Comparison of ENCODE assay signal across 13 cellular contexts in the genomic region with DNA sequence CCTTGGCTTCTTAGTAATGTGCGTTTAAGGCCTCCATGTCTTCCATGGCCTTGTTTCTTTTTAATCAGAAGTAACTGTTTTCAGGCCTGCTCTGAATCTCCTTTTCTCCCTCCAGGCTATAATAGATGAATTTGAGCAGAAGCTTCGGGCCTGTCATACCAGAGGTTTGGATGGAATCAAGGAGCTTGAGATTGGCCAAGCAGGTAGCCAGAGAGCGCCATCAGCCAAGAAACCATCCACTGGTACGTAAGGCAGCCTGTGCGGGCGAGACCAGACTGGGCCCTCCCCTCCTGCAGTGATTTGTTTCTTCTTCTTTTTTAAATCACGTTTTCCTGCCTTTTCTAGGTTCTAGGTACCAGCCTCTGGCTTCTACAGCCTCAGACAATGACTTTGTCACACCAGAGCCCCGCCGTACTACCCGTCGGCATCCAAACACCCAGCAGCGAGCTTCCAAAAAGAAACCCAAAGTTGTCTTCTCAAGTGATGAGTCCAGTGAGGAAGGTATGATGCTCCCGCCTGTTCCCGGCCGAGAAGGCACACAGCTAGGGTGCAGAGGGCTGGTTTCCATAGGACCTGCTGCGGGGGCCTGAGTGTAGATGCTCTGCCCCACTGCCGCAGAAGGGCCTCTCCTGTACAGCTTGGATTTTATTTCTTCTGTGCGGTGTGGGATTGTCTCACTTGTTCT. TPM values are rescaled to one million over a fixed set of nuclear protein-coding genes. Genes with fewer than 3 reads are reported as not detected.
DNase-seq lines count a peak whose midpoint lies in the region; ATAC-seq and TF ChIP-seq lines count a peak whose summit lies in the region.
"Had no signal": no experiment of that assay in that cellular context is flagged by ENCODE, and none has a peak within 500 bp of the region (broad histone marks: within the 10 kb centered on the region; RNA-seq: fewer than 3 reads in every experiment).

No MANE protein-coding gene starts in this region.

- no peak for TF ChIP-seq POLR2A in gastrocnemius medialis (IDR thresholded peaks at IDR 0.05)

- H3K27ac ChIP-seq in RWPE2 (ENCODE audit: poor library complexity, severe bottlenecking) (peak overlapping the region; percentile 98), dorsolateral prefrontal cortex (peak overlapping the region in 54 of 59 donors; percentile 6 to 100 (median 99)), gastrocnemius medialis (peak overlapping the region in 3 of 4 donors; percentile 1 to 96 (median 91))
- H3K27ac ChIP-seq: upper lobe of right lung had no signal

- no peak overlapping the region for H3K4me3 Mint-ChIP-seq in activated CD8-positive, alpha-beta memory T cell treated with anti-CD3 and anti-CD28 coated beads, Interleukin-2, amount 10 ng/mL, durations not matched to agents 7 days and 5 days

- CTCF ChIA-PET in activated CD8-positive, alpha-beta memory T cell treated with anti-CD3 and anti-CD28 coated beads, Interleukin-2, amount 10 ng/mL, durations not matched to agents 7 days and 5 days (lab: Charles Lee) = interaction anchor here (0.8 to 1.5 kb wide), 3 partner anchors 28 to 65 kb away, joined by 3 to 7 read pairs (median 3); no protein-coding TSS in a partner anchor

- H3K4me1 Mint-ChIP-seq in activated CD8-positive, alpha-beta memory T cell treated with anti-CD3 and anti-CD28 coated beads, Interleukin-2, amount 10 ng/mL, durations not matched to agents 7 days and 5 days = peaks cover 27% of the 10 kb centered on the region

- H3K27me3 ChIP-seq in RWPE2 (ENCODE audit: insufficient read depth, poor library complexity, severe bottlenecking) (no peaks in the 10 kb centered on the region), dorsolateral prefrontal cortex (no peaks in the 10 kb centered on the region), gastrocnemius medialis (no peaks in the 10 kb centered on the region)
- H3K27me3 ChIP-seq: upper lobe of right lung had no signal

- TF ChIP-seq CTCF in RWPE2 (IDR thresholded peaks at IDR 0.05; ENCODE audit: poor library complexity, severe bottlenecking) = no peak
- no peak for TF ChIP-seq CTCF in dorsolateral prefrontal cortex (IDR thresholded peaks at IDR 0.05 in 54 of 56, conservative IDR thresholded peaks at IDR 0.05 in 2 of 56; ENCODE audit: low read depth in 1 of 56, partially characterized antibody in 56 of 56)
- TF ChIP-seq CTCF in gastrocnemius medialis (IDR thresholded peaks at IDR 0.05 in 4 of 5, conservative IDR thresholded peaks at IDR 0.05 in 1 of 5) = no peak

- peaks cover 76% of the 10 kb centered on the region for H3K36me3 Mint-ChIP-seq in activated CD8-positive, alpha-beta memory T cell treated with anti-CD3 and anti-CD28 coated beads, Interleukin-2, amount 10 ng/mL, durations not matched to agents 7 days and 5 days

- intact Hi-C loops in dorsolateral prefrontal cortex (cut with DNase I) (loop anchor here in 1 of 2 donors (10.0 kb wide), 1 partner anchor 206 kb away; no protein-coding TSS in a partner anchor), gastrocnemius medialis (cut with DNase I; ENCODE audit: low total_unique reads) (loop anchor here (5.0 kb wide), 1 partner anchor 208 kb away; no protein-coding TSS in a partner anchor)

- no peak for DNase-seq in activated CD8-positive, alpha-beta memory T cell treated with anti-CD3 and anti-CD28 coated beads, Interleukin-2, amount 10 ng/mL, durations not matched to agents 7 days and 5 days
- no peak for DNase-seq in activated CD8-positive, alpha-beta memory T cell treated with anti-CD3 and anti-CD28 coated beads, Interleukin-2, amount 50 U/mL, for 48 hours
- DNase-seq in RWPE2 (ENCODE audit: low spot score) (no peak), dorsolateral prefrontal cortex (no peak), gastrocnemius medialis (no peak), retina (no peak), ACHN (no peak)
- DNase-seq in activated CD4-positive, CD25-positive, alpha-beta regulatory T cell treated with anti-CD3 and anti-CD28 coated beads, Interleukin-2, amount 50 U/mL, for 72 hours = no peak
- DNase-seq: activated CD4-positive, alpha-beta T cell treated with anti-CD3 and anti-CD28 coated beads, Interleukin-2, amount 50 U/mL, for 48 hours; amniotic stem cell; NCI-H1694 treated with DMSO at 0.1 percent for 48 hours; NCI-H69; upper lobe of right lung had no signal

- H3K4me1 ChIP-seq in RWPE2 (ENCODE audit: insufficient read depth, poor library complexity, severe bottlenecking) (peaks cover 13% of the 10 kb centered on the region), gastrocnemius medialis (peaks cover 23 to 27% of the 10 kb centered on the region in 2 donors)

- in situ Hi-C loops in gastrocnemius medialis (cut with MboI; ENCODE audit: low sequenced_read_pairs in 4 of 4) (loop anchor here in 2 of 4 donors (5.0 to 25.0 kb wide), 3 partner anchors 38 to 118 kb away; partner anchors contain the start of genes MRPL51 (in 1 of the 2) and NCAPD2 (in 1 of the 2)), ACHN (cut with HindIII; ENCODE audit: low pct_ligation_motif_present, low pct_unique_long_range_greater_than_20kb, low sequenced_read_pairs) (no loop called here)

- H3K27me3 Mint-ChIP-seq in activated CD8-positive, alpha-beta memory T cell treated with anti-CD3 and anti-CD28 coated beads, Interleukin-2, amount 10 ng/mL, durations not matched to agents 7 days and 5 days = no peaks in the 10 kb centered on the region

- H3K27ac Mint-ChIP-seq in activated CD8-positive, alpha-beta memory T cell treated with anti-CD3 and anti-CD28 coated beads, Interleukin-2, amount 10 ng/mL, durations not matched to agents 7 days and 5 days = peak overlapping the region; percentile 58

- no peaks in the 10 kb centered on the region for H3K9me3 Mint-ChIP-seq in activated CD8-positive, alpha-beta memory T cell treated with anti-CD3 and anti-CD28 coated beads, Interleukin-2, amount 10 ng/mL, durations not matched to agents 7 days and 5 days (ENCODE audit: low read depth)

- H3K36me3 ChIP-seq in RWPE2 (ENCODE audit: low read depth) (peaks cover 74% of the 10 kb centered on the region), gastrocnemius medialis (peaks cover 0 to 57% of the 10 kb centered on the region in 2 donors)

- no peaks in the 10 kb centered on the region for H3K9me3 ChIP-seq in RWPE2 (ENCODE audit: severe bottlenecking)
- H3K9me3 ChIP-seq in gastrocnemius medialis = no peaks in the 10 kb centered on the region
- H3K9me3 ChIP-seq: upper lobe of right lung had no signal

- no peak for ATAC-seq in activated CD8-positive, alpha-beta memory T cell treated with anti-CD3 and anti-CD28 coated beads, Interleukin-2, amount 10 ng/mL, durations not matched to agents 7 days and 5 days
- no peak for ATAC-seq in RWPE2 (ENCODE audit: low read depth)
- ATAC-seq in gastrocnemius medialis = no peak
- ATAC-seq: upper lobe of right lung had no signal

- no peak overlapping the region for H3K4me3 ChIP-seq in RWPE2 (ENCODE audit: severe bottlenecking)
- H3K4me3 ChIP-seq in dorsolateral prefrontal cortex = no peak overlapping the region
- no peak overlapping the region for H3K4me3 ChIP-seq in gastrocnemius medialis
- H3K4me3 ChIP-seq: upper lobe of right lung had no signal

RNA-seq across cellular contexts. Expression of gene GAPDH, which starts 3.6 kb away (rescaled TPM):
- total RNA-seq in activated CD8-positive, alpha-beta memory T cell treated with anti-CD3 and anti-CD28 coated beads, Interleukin-2, amount 10 ng/mL, durations not matched to agents 7 days and 5 days = 1,000 to 10,000 TPM; 5,133 to 5,396 TPM
- total RNA-seq in dorsolateral prefrontal cortex = 1,000 to 10,000 TPM; 1,552 to 3,778 (median 2,635) TPM
- over 10,000 TPM; 11,241 to 15,891 (median 13,472) TPM for total RNA-seq in gastrocnemius medialis

RNA-seq across cellular contexts. Expression of gene IFFO1, which starts 25.1 kb away (rescaled TPM):
- 10 to 100 TPM; 29.3 to 30.0 TPM for total RNA-seq in activated CD8-positive, alpha-beta memory T cell treated with anti-CD3 and anti-CD28 coated beads, Interleukin-2, amount 10 ng/mL, durations not matched to agents 7 days and 5 days
- total RNA-seq in dorsolateral prefrontal cortex = 10 to 100 TPM; 29.9 to 71.0 (median 45.2) TPM
- total RNA-seq in gastrocnemius medialis = 10 to 100 TPM in 1 of 4 donors, 1 to 10 TPM in 3; 6.8 to 10.5 (median 8.3) TPM

RNA-seq across cellular contexts. Expression of gene NCAPD2, which starts 36.8 kb away (rescaled TPM):
- total RNA-seq in activated CD8-positive, alpha-beta memory T cell treated with anti-CD3 and anti-CD28 coated beads, Interleukin-2, amount 10 ng/mL, durations not matched to agents 7 days and 5 days = 100 to 1,000 TPM; 173 to 200 TPM
- 10 to 100 TPM; 10.2 to 44.7 (median 21.8) TPM for total RNA-seq in dorsolateral prefrontal cortex
- total RNA-seq in gastrocnemius medialis = 100 to 1,000 TPM in 1 of 4 donors, 10 to 100 TPM in 3; 12.3 to 250 (median 13.3) TPM

RNA-seq across cellular contexts. Expression of gene NOP2, which starts 37.4 kb away (rescaled TPM):
- 100 to 1,000 TPM in 1 of 2 experiments, 10 to 100 TPM in 1; 76.7 to 117 TPM for total RNA-seq in activated CD8-positive, alpha-beta memory T cell treated with anti-CD3 and anti-CD28 coated beads, Interleukin-2, amount 10 ng/mL, durations not matched to agents 7 days and 5 days
- total RNA-seq in dorsolateral prefrontal cortex (10 to 100 TPM; 17.8 to 57.6 (median 26.6) TPM), gastrocnemius medialis (10 to 100 TPM; 25.7 to 63.3 (median 45.3) TPM)

RNA-seq across cellular contexts. Expression of gene MRPL51, which starts 37.7 kb away (rescaled TPM):
- 100 to 1,000 TPM; 191 to 271 TPM for total RNA-seq in activated CD8-positive, alpha-beta memory T cell treated with anti-CD3 and anti-CD28 coated beads, Interleukin-2, amount 10 ng/mL, durations not matched to agents 7 days and 5 days
- 100 to 1,000 TPM in 107 of 120 experiments, 10 to 100 TPM in 13; 81.0 to 147 (median 117) TPM for total RNA-seq in dorsolateral prefrontal cortex
- total RNA-seq in gastrocnemius medialis = 100 to 1,000 TPM in 3 of 4 donors, 10 to 100 TPM in 1; 76.6 to 147 (median 124) TPM
